ENCODE assay signal across 28 cellular contexts in the genomic region with DNA sequence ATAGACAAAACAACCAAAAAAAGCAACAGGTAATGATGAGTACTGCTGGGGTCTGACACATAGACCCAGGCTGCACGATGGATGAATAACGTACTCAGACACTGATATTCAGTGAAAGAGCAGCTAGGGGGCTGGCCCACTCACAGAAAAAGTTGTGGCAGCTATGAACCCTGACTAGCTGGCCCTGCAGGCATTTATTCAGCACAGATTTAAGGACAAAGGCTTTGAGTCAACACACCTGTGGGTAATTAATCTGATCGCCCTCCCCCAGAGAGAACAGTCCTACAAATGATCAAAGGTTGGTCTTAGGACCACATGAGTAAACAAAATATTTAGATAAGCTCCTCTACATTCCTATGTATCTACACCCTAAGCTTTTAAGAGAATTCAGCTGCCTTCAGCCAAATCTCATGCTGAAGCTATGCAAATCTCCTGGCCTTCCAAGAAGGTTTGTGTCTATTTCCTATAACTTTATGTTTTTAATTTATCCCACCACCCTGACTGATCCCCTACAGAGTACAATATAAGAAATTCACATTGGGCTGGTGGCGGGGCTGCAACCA.
DNase-seq lines count a peak whose midpoint lies in the region; ATAC-seq and TF ChIP-seq lines count a peak whose summit lies in the region.
"Had no signal": no experiment of that assay in that cellular context is flagged by ENCODE, and none has a peak within 500 bp of the region (broad histone marks: within the 10 kb centered on the region; RNA-seq: fewer than 3 reads in every experiment).

No MANE protein-coding gene starts in this region.

- ATAC-seq in Right ventricle myocardium inferior: no peak
- no peak for ATAC-seq in gastrocnemius medialis
- no peak for ATAC-seq in effector memory CD8-positive, alpha-beta T cell (replicated peaks)
- ATAC-seq: stimulated activated naive CD8-positive, alpha-beta T cell treated with anti-CD3 and anti-CD28 coated beads, Interleukin-15, Interleukin-2, amounts not matched to agents 100 U/mL and 50 U/mL, for 24 hours; T-cell had no signal

- no peak overlapping the region for H3K4me2 ChIP-seq in neuronal stem cell (ENCODE audit: insufficient read depth, low read length, poor library complexity, severe bottlenecking)

- no CpG with 5 or more reads among the region's 4 CpGs for WGBS in neuronal stem cell (ENCODE audit: extremely low coverage in 2 of 2, insufficient read length in 2 of 2, insufficient replicate concordance in 1 of 2), 2 donors

- no peaks in the 10 kb centered on the region for H3K36me3 ChIP-seq in gastrocnemius medialis
- H3K36me3 ChIP-seq in neuronal stem cell (replicated peaks in 1 of 2; ENCODE audit: control insufficient read depth in 2 of 2, insufficient read depth in 2 of 2, low read length in 2 of 2): no peaks in the 10 kb centered on the region
- H3K36me3 ChIP-seq: cardiac muscle cell, esophagus muscularis mucosa, neural progenitor cell, thoracic aorta, vagina had no signal

- H3K9me3 Mint-ChIP-seq in effector memory CD8-positive, alpha-beta T cell: peaks cover 2 to 8% of the 10 kb centered on the region in 2 donors

- H2AFZ ChIP-seq in neuronal stem cell (ENCODE audit: low read length): no peak overlapping the region

- H3K9ac ChIP-seq in neuronal stem cell (ENCODE audit: low read depth, low read length, poor library complexity): no peak overlapping the region
- H3K9ac ChIP-seq: neural progenitor cell had no signal

- H3K4me1 ChIP-seq in gastrocnemius medialis (peaks cover 0 to 4% of the 10 kb centered on the region in 2 donors), neuronal stem cell (ENCODE audit: control insufficient read depth in 2 of 2, insufficient read depth in 1 of 2, low read depth in 1 of 2, low read length in 2 of 2) (peaks cover 0 to 5% of the 10 kb centered on the region in 2 donors)
- H3K4me1 ChIP-seq: vagina had no signal

- no peaks in the 10 kb centered on the region for H3K4me1 Mint-ChIP-seq in effector memory CD8-positive, alpha-beta T cell (ENCODE audit: low read depth in 2 of 2)
- H3K4me1 Mint-ChIP-seq: activated naive CD4-positive, alpha-beta T cell treated with anti-CD3 and anti-CD28 coated beads, Interleukin-2, amount 50 U/mL, for 24 hours; T-cell had no signal

- peaks cover 20 to 50% of the 10 kb centered on the region in 2 donors for H3K27me3 Mint-ChIP-seq in effector memory CD8-positive, alpha-beta T cell
- H3K27me3 Mint-ChIP-seq: activated naive CD4-positive, alpha-beta T cell treated with anti-CD3 and anti-CD28 coated beads, Interleukin-2, amount 50 U/mL, for 24 hours had no signal

- H3K27me3 ChIP-seq in gastrocnemius medialis (no peaks in the 10 kb centered on the region), neuronal stem cell (ENCODE audit: control insufficient read depth in 3 of 3, insufficient read depth in 3 of 3, low read depth in 1 of 3, low read length in 3 of 3) (no peaks in the 10 kb centered on the region)
- H3K27me3 ChIP-seq: cardiac muscle cell, esophagus muscularis mucosa, neural progenitor cell, vagina had no signal

- DNase-seq in cardiac septum (ENCODE audit: low spot score) (peak; percentile 15), Right ventricle myocardium inferior (ENCODE audit: missing footprints) (no peak), OCI-M1 (lab: John Stamatoyannopoulos, UW) (peak; percentile 4), coronary artery (ENCODE audit: low spot score) (peak; percentile 36), gastrocnemius medialis (no peak), substantia nigra (lab: John Stamatoyannopoulos, UW) (no peak), neuronal stem cell (ENCODE audit: low spot score) (no peak)
- no peak for DNase-seq in effector memory CD8-positive, alpha-beta T cell
- DNase-seq: activated CD4-positive, alpha-beta T cell treated with anti-CD3 and anti-CD28 coated beads for 48 hours; amygdala; CD4-positive, alpha-beta T cell; foreskin fibroblast; Kasumi-1; MV-4-11; NCI-H1436 treated with DMSO at 0.1 percent for 48 hours; NCI-H446; NCI-H774; RPMI8226; stimulated activated CD4-positive, alpha-beta T cell treated with anti-CD3 and anti-CD28 coated beads, Interleukin-2, amount 100 ng/mL, for 24 hours; stimulated activated naive CD8-positive, alpha-beta T cell treated with anti-CD3 and anti-CD28 coated beads, Interleukin-15, Interleukin-2, amounts not matched to agents 100 U/mL and 50 U/mL, for 24 hours; T-cell had no signal

- no peak overlapping the region for H2BK5ac ChIP-seq in neuronal stem cell (ENCODE audit: low read length)

- H3K36me3 Mint-ChIP-seq in effector memory CD8-positive, alpha-beta T cell (ENCODE audit: insufficient read depth): no peaks in the 10 kb centered on the region
- H3K36me3 Mint-ChIP-seq: activated naive CD4-positive, alpha-beta T cell treated with anti-CD3 and anti-CD28 coated beads, Interleukin-2, amount 50 U/mL, for 24 hours; neural progenitor cell; T-cell had no signal

- no peak overlapping the region for H3K14ac ChIP-seq in neuronal stem cell (ENCODE audit: low read length)

- no peaks in the 10 kb centered on the region for H3K9me3 ChIP-seq in gastrocnemius medialis
- H3K9me3 ChIP-seq in neuronal stem cell (replicated peaks in 1 of 2; ENCODE audit: control insufficient read depth in 2 of 2, insufficient read depth in 1 of 2, low read depth in 1 of 2, low read length in 2 of 2): peaks cover 0 to 6% of the 10 kb centered on the region in 2 donors
- H3K9me3 ChIP-seq: esophagus muscularis mucosa, thoracic aorta, vagina had no signal

- peak overlapping the region in 1 of 2 donors; percentile 60 for H3K27ac ChIP-seq in coronary artery
- peak overlapping the region in 3 of 4 donors; percentile 52 to 79 (median 63) for H3K27ac ChIP-seq in gastrocnemius medialis
- H3K27ac ChIP-seq in substantia nigra (ENCODE audit: low read depth, low read length, poor library complexity, severe bottlenecking): no peak overlapping the region
- H3K27ac ChIP-seq in neuronal stem cell (replicated peaks; ENCODE audit: low read length): no peak overlapping the region
- H3K27ac ChIP-seq: cardiac muscle cell had no signal

- no peak overlapping the region for H3K4ac ChIP-seq in neuronal stem cell (ENCODE audit: low read length)

- H2BK12ac ChIP-seq in neuronal stem cell (ENCODE audit: low read length): no peak overlapping the region

- H3K27ac Mint-ChIP-seq in effector memory CD8-positive, alpha-beta T cell: no peak overlapping the region
- H3K27ac Mint-ChIP-seq: activated naive CD4-positive, alpha-beta T cell treated with anti-CD3 and anti-CD28 coated beads, Interleukin-2, amount 50 U/mL, for 24 hours; CD4-positive, alpha-beta T cell; dendritic cell treated with granulocyte-macrophage colony-stimulating factor and Interleukin-4, amounts not matched to agents 40 ng/mL and 50 ng/mL, for 4 days; neural progenitor cell; T-cell had no signal

- no peak overlapping the region for H3K23ac ChIP-seq in neuronal stem cell (ENCODE audit: low read depth, low read length, poor library complexity)

- no peaks in the 10 kb centered on the region for H3K79me1 ChIP-seq in neuronal stem cell (ENCODE audit: low read depth, low read length)

- H2AK5ac ChIP-seq in neuronal stem cell (ENCODE audit: low read depth, low read length): no peak overlapping the region

- intact Hi-C loops in cardiac septum (cut with DNase I): no loop called here
- intact Hi-C loops in Right ventricle myocardium inferior (cut with DNase I): no loop called here
- intact Hi-C loops in gastrocnemius medialis (cut with DNase I; ENCODE audit: low total_unique reads): no loop called here

- H3K4me3 Mint-ChIP-seq in effector memory CD8-positive, alpha-beta T cell: no peak overlapping the region
- H3K4me3 Mint-ChIP-seq: activated naive CD4-positive, alpha-beta T cell treated with anti-CD3 and anti-CD28 coated beads, Interleukin-2, amount 50 U/mL, for 24 hours; CD4-positive, alpha-beta T cell; dendritic cell treated with granulocyte-macrophage colony-stimulating factor and Interleukin-4, amounts not matched to agents 40 ng/mL and 50 ng/mL, for 4 days; neural progenitor cell; T-cell had no signal

- H4K8ac ChIP-seq in neuronal stem cell (ENCODE audit: low read depth, low read length): no peak overlapping the region

- H2BK15ac ChIP-seq in neuronal stem cell (ENCODE audit: low read length): no peak overlapping the region

- no peak overlapping the region for H3K4me3 ChIP-seq in coronary artery
- H3K4me3 ChIP-seq in gastrocnemius medialis: no peak overlapping the region
- no peak overlapping the region for H3K4me3 ChIP-seq in neuronal stem cell (ENCODE audit: low read length in 2 of 2)
- H3K4me3 ChIP-seq: cardiac muscle cell, esophagus muscularis mucosa, neural progenitor cell, thoracic aorta, vagina had no signal

- no peak for TF ChIP-seq POLR2A in gastrocnemius medialis (IDR thresholded peaks at IDR 0.05)

- no peak overlapping the region for H2BK120ac ChIP-seq in neuronal stem cell (ENCODE audit: low read depth, low read length)

- TF ChIP-seq CTCF in coronary artery (IDR thresholded peaks at IDR 0.05) (no peak), gastrocnemius medialis (IDR thresholded peaks at IDR 0.05 in 4 of 5, conservative IDR thresholded peaks at IDR 0.05 in 1 of 5) (no peak)

- H4K91ac ChIP-seq in neuronal stem cell (ENCODE audit: low read depth, low read length, poor library complexity): no peak overlapping the region

- no peak overlapping the region for H3K18ac ChIP-seq in neuronal stem cell (ENCODE audit: low read length)

- in situ Hi-C loops in gastrocnemius medialis (cut with MboI; ENCODE audit: low sequenced_read_pairs in 4 of 4): no loop called here

Comparison
In these comparisons a context has a peak if more than half of its experiments do, and no peak if none do; other contexts are left out.
1. DNase-seq: peak in cardiac septum (single experiment), OCI-M1 (single experiment) and coronary artery (single experiment); none in Right ventricle myocardium inferior (single experiment), gastrocnemius medialis (0 of 2), substantia nigra (0 of 49), effector memory CD8-positive, alpha-beta T cell (0 of 3) and neuronal stem cell (single experiment).
2. H3K27ac ChIP-seq: peak in gastrocnemius medialis (3 of 4); none in substantia nigra (single experiment) and neuronal stem cell (single experiment).